In genomic region chr9:25703826-25704357, GRCh38 we compare ENCODE assay signal across 18 cellular contexts. TPM values are rescaled to one million over a fixed set of nuclear protein-coding genes. Genes with fewer than 3 reads are reported as not detected.
"Had no signal": no experiment of that assay in that cellular context is flagged by ENCODE, and none has a peak within 500 bp of the region (broad histone marks: within the 10 kb centered on the region; RNA-seq: fewer than 3 reads in every experiment).

No MANE protein-coding gene starts in this region.

- H3K27me3 ChIP-seq: body of pancreas, right lobe of liver, testis, upper lobe of right lung had no signal

- H3K4me1 Mint-ChIP-seq: activated CD4-positive, alpha-beta memory T cell treated with anti-CD3 and anti-CD28 coated beads, Interleukin-2, amount 10 ng/mL, durations not matched to agents 7 days and 5 days; activated CD4-positive, alpha-beta T cell treated with anti-CD3 and anti-CD28 coated beads for 36 hours; neural crest cell; stimulated activated naive CD8-positive, alpha-beta T cell treated with anti-CD3 and anti-CD28 coated beads, Interleukin-15, amount 100 ng/mL, for 72 hours had no signal

- H3K9me3 Mint-ChIP-seq: activated CD4-positive, alpha-beta memory T cell treated with anti-CD3 and anti-CD28 coated beads, Interleukin-2, amount 10 ng/mL, durations not matched to agents 7 days and 5 days; neural crest cell; stimulated activated naive CD8-positive, alpha-beta T cell treated with anti-CD3 and anti-CD28 coated beads, Interleukin-15, amount 100 ng/mL, for 72 hours; T-helper 1 cell treated with Interleukin-12 subunit alpha and Interleukin-12 subunit beta and Interleukin-4 antibody, amounts not matched to agents 30 μg/mL and 1 μg/mL, for 36 hours had no signal

- H3K27me3 Mint-ChIP-seq: activated CD4-positive, alpha-beta memory T cell treated with anti-CD3 and anti-CD28 coated beads, Interleukin-2, amount 10 ng/mL, durations not matched to agents 7 days and 5 days; activated CD4-positive, alpha-beta T cell treated with anti-CD3 and anti-CD28 coated beads for 36 hours; stimulated activated naive CD8-positive, alpha-beta T cell treated with anti-CD3 and anti-CD28 coated beads, Interleukin-15, amount 100 ng/mL, for 72 hours had no signal

- H3K4me3 ChIP-seq: body of pancreas, psoas muscle, right lobe of liver, testis, upper lobe of right lung had no signal

- H3K36me3 ChIP-seq: right lobe of liver, upper lobe of right lung had no signal

- H3K4me1 ChIP-seq: body of pancreas, psoas muscle, right lobe of liver, testis, upper lobe of right lung had no signal

- H3K9me3 ChIP-seq: body of pancreas, psoas muscle, right lobe of liver, testis, upper lobe of right lung had no signal

- DNase-seq: activated CD4-positive, alpha-beta memory T cell treated with anti-CD3 and anti-CD28 coated beads, Interleukin-2, amount 10 ng/mL, durations not matched to agents 7 days and 5 days; activated CD4-positive, alpha-beta T cell treated with anti-CD3 and anti-CD28 coated beads for 36 hours; activated effector memory CD4-positive, alpha-beta T cell treated with anti-CD3 and anti-CD28 coated beads, Interleukin-2, amount 50 U/mL, for 16 hours; activated T-cell treated with anti-CD3 and anti-CD28 coated beads, Interleukin-2, amount 50 U/mL, for 4 hours; body of pancreas; cerebellar nuclear complex; effector memory CD4-positive, alpha-beta T cell; erythroblast; head of caudate nucleus; psoas muscle; right lobe of liver; stimulated activated naive CD8-positive, alpha-beta T cell treated with anti-CD3 and anti-CD28 coated beads, Interleukin-15, amount 100 ng/mL, for 72 hours; testis; upper lobe of right lung had no signal

- H3K36me3 Mint-ChIP-seq: activated naive CD4-positive, alpha-beta T cell treated with anti-CD3 and anti-CD28 coated beads, Interleukin-2, amount 50 U/mL, for 72 hours had no signal

- H3K4me3 Mint-ChIP-seq: activated CD4-positive, alpha-beta memory T cell treated with anti-CD3 and anti-CD28 coated beads, Interleukin-2, amount 10 ng/mL, durations not matched to agents 7 days and 5 days; activated CD4-positive, alpha-beta T cell treated with anti-CD3 and anti-CD28 coated beads for 36 hours; activated T-cell treated with anti-CD3 and anti-CD28 coated beads, Interleukin-2, amount 50 U/mL, for 4 hours; neural crest cell; stimulated activated naive CD8-positive, alpha-beta T cell treated with anti-CD3 and anti-CD28 coated beads, Interleukin-15, amount 100 ng/mL, for 72 hours; T-helper 1 cell treated with Interleukin-12 subunit alpha and Interleukin-12 subunit beta and Interleukin-4 antibody, amounts not matched to agents 30 μg/mL and 1 μg/mL, for 36 hours had no signal

- H3K27ac Mint-ChIP-seq: activated CD4-positive, alpha-beta memory T cell treated with anti-CD3 and anti-CD28 coated beads, Interleukin-2, amount 10 ng/mL, durations not matched to agents 7 days and 5 days; activated CD4-positive, alpha-beta T cell treated with anti-CD3 and anti-CD28 coated beads for 36 hours; activated naive CD4-positive, alpha-beta T cell treated with anti-CD3 and anti-CD28 coated beads, Interleukin-2, amount 50 U/mL, for 72 hours; stimulated activated naive CD8-positive, alpha-beta T cell treated with anti-CD3 and anti-CD28 coated beads, Interleukin-15, amount 100 ng/mL, for 72 hours; T-helper 1 cell treated with Interleukin-12 subunit alpha and Interleukin-12 subunit beta and Interleukin-4 antibody, amounts not matched to agents 30 μg/mL and 1 μg/mL, for 36 hours had no signal

- H3K27ac ChIP-seq: body of pancreas, psoas muscle, right lobe of liver, testis, upper lobe of right lung had no signal

RNA-seq across cellular contexts. Expression of gene TUSC1, which starts 25.6 kb away (rescaled TPM):
- total RNA-seq: activated CD4-positive, alpha-beta memory T cell treated with anti-CD3 and anti-CD28 coated beads, Interleukin-2, amount 10 ng/mL, durations not matched to agents 7 days and 5 days; neural crest cell; osteocyte had no signal
